11 cellular contexts compared by ENCODE assay signal in the genomic region with DNA sequence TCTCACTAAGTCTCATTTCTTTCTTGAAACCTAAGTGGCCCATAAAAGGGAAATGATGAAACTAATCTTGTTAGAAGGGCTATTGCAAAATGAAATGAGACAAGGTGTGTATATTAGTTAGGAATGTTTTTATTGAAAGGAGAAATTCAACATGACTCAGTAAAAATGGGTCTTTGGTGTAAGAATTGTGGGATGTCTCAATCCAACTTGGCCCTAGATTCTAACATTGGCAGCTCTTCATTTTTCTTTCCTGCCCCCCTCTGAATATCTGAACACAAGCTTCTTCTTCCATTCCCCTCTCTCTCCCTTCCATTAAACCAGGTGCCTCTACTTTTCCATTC. TPM values are rescaled to one million over a fixed set of nuclear protein-coding genes. Genes with fewer than 3 reads are reported as not detected.
DNase-seq lines count a peak whose midpoint lies in the region; ATAC-seq and TF ChIP-seq lines count a peak whose summit lies in the region.
"Had no signal": no experiment of that assay in that cellular context is flagged by ENCODE, and none has a peak within 500 bp of the region (broad histone marks: within the 10 kb centered on the region; RNA-seq: fewer than 3 reads in every experiment).

No MANE protein-coding gene starts in this region.

- H3K36me3 ChIP-seq in H7 (replicated peaks; ENCODE audit: control insufficient read depth, insufficient read depth, low read length) = no peaks in the 10 kb centered on the region
- H3K36me3 ChIP-seq: right atrium auricular region had no signal

- peak; percentile 43 for DNase-seq in ELR (ENCODE audit: low read depth)
- peak; percentile 44 for DNase-seq in LHCN-M2 (ENCODE audit: low read depth)
- DNase-seq in choroid plexus epithelial cell (ENCODE audit: low read depth) = peak; percentile 82
- DNase-seq in omental fat pad (ENCODE audit: low spot score) = no peak
- DNase-seq in H7 = no peak
- no peak for DNase-seq in NCI-H2029 treated with DMSO at 0.1 percent for 48 hours (lab: John Stamatoyannopoulos, UW)
- DNase-seq in RKO (ENCODE audit: low spot score) = no peak
- DNase-seq: body of pancreas, NCI-H2171 treated with DMSO at 0.1 percent for 48 hours, substantia nigra had no signal

- no peak overlapping the region for H3K4me3 ChIP-seq in choroid plexus epithelial cell (ENCODE audit: low read depth, low read length)
- no peak overlapping the region for H3K4me3 ChIP-seq in H7 (ENCODE audit: insufficient read depth, low read depth, low read length)
- H3K4me3 ChIP-seq: body of pancreas, right atrium auricular region had no signal

- ATAC-seq in omental fat pad (ENCODE audit: low FRiP score) = peak; percentile 49
- ATAC-seq: body of pancreas had no signal

- TF ChIP-seq CTCF in choroid plexus epithelial cell (conservative IDR thresholded peaks at IDR 0.05; ENCODE audit: low read depth, low read length) (no peak), omental fat pad (IDR thresholded peaks at IDR 0.05) (no peak)

- no peaks in the 10 kb centered on the region for H3K27me3 ChIP-seq in H7 (ENCODE audit: control insufficient read depth, insufficient read depth, low read length)
- H3K27me3 ChIP-seq: body of pancreas, right atrium auricular region had no signal

RNA-seq across cellular contexts. Expression of a gene that starts 26.8 kb away (rescaled TPM):
- total RNA-seq in LHCN-M2 (2014; rRNA removed) = 12.6 and 13.1 TPM in 2 replicates
- polyA plus RNA-seq in LHCN-M2 (2012) = 4.2 TPM
- total RNA-seq in omental fat pad = 10 to 100 TPM; 12.1 to 26.0 (median 13.6) TPM
- total RNA-seq in H7 (2014; rRNA removed; shearing (Covaris generic)) = 28.7 and 57.5 TPM in 2 replicates

Comparison
In these comparisons a context has a peak if more than half of its experiments do, and no peak if none do; other contexts are left out.
1. DNase-seq: peak in ELR (single experiment), LHCN-M2 (single experiment) and choroid plexus epithelial cell (single experiment); none in omental fat pad (single experiment), H7 (single experiment), NCI-H2029 treated with DMSO at 0.1 percent for 48 hours (single experiment) and RKO (single experiment).